Comparison of ENCODE assay signal across 21 cellular contexts in the genomic region with DNA sequence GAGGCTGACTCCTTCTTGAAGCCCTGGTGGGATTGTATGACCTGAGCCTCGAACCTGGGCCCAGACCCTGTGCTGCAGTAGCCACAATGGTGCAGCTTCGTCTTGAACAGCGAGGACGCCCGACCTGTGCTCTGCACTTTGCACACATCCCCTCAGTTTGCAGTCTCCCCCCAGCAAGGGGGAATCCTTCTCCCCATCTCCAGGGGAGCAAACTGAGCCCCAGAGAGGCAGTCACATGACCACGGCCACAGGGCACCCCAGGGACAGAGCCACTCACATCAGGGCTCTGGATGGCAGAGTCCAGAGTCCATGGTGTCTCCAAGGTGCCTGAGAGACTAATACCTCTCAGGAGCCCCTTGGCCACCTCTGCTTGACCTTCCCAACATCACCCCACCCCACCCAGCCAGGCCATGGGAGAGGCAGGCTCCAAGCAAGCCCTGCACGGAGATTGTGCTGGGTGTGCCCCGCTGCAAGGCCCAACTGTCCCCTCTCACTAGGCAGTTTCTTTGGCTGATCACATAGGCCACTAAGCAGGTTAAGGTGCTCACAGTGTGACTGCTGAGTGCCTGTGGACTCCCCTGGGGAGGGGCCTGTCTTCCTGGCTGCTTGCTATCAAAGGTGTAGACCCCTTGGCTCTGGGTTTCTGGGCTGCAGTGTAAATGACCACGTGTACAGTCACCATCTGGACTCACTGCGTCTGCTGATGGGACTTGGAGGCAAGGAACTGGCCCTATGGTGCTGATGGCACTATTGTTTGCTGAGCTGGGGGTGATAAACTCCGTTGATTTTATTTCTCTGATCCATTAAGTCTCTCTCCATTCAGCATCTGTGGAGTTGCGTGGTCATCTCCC.
"Had no signal": no experiment of that assay in that cellular context is flagged by ENCODE, and none has a peak within 500 bp of the region (broad histone marks: within the 10 kb centered on the region; RNA-seq: fewer than 3 reads in every experiment).

No MANE protein-coding gene starts in this region.

- FAIRE-seq: colon, frontal cortex had no signal

- ATAC-seq: activated naive CD8-positive, alpha-beta T cell treated with anti-CD3 and anti-CD28 coated beads, Interleukin-2, amount 50 U/mL, for 24 hours; left ventricle myocardium superior; mucosa of descending colon; stimulated activated naive CD8-positive, alpha-beta T cell treated with anti-CD3 and anti-CD28 coated beads, Interleukin-15, Interleukin-2, amounts not matched to agents 100 U/mL and 50 U/mL, for 24 hours had no signal

- H3K27ac ChIP-seq: parathyroid adenoma, SJSA1, suprapubic skin, transverse colon, VCaP had no signal

- H3K4me1 ChIP-seq: parathyroid adenoma, SJSA1, suprapubic skin, transverse colon had no signal

- H3K4me1 Mint-ChIP-seq: activated naive CD8-positive, alpha-beta T cell treated with anti-CD3 and anti-CD28 coated beads, Interleukin-2, amount 50 U/mL, for 24 hours; naive B cell had no signal

- DNase-seq: activated CD4-positive, CD25-positive, alpha-beta regulatory T cell treated with anti-CD3 and anti-CD28 coated beads, Interleukin-2, amount 50 U/mL, for 72 hours; activated naive CD4-positive, alpha-beta T cell treated with anti-CD3 and anti-CD28 coated beads for 36 hours; activated naive CD8-positive, alpha-beta T cell treated with anti-CD3 and anti-CD28 coated beads, Interleukin-2, amount 50 U/mL, for 24 hours; activated T-cell treated with anti-CD3 and anti-CD28 coated beads, Interleukin-2, amount 50 U/mL, for 4 hours; anterior cingulate cortex; central memory CD4-positive, alpha-beta T cell; left ventricle myocardium superior; mucosa of descending colon; naive B cell; retina; stimulated activated CD4-positive, alpha-beta T cell treated with anti-CD3 and anti-CD28 coated beads, Interleukin-2, amount 100 ng/mL, for 24 hours; stimulated activated naive CD8-positive, alpha-beta T cell treated with anti-CD3 and anti-CD28 coated beads, Interleukin-15, Interleukin-2, amounts not matched to agents 100 U/mL and 50 U/mL, for 24 hours; T-helper 2 cell; transverse colon had no signal

- H3K4me3 ChIP-seq: mucosa of descending colon, SJSA1, suprapubic skin, transverse colon had no signal

- H3K36me3 ChIP-seq: SJSA1, suprapubic skin, transverse colon had no signal

- H3K27me3 ChIP-seq: SJSA1, transverse colon had no signal

- H3K36me3 Mint-ChIP-seq: brain, naive B cell had no signal

- H3K27ac Mint-ChIP-seq: activated naive CD4-positive, alpha-beta T cell treated with anti-CD3 and anti-CD28 coated beads for 36 hours; activated naive CD8-positive, alpha-beta T cell treated with anti-CD3 and anti-CD28 coated beads, Interleukin-2, amount 50 U/mL, for 24 hours; brain; naive B cell had no signal

- H3K4me3 Mint-ChIP-seq: activated naive CD4-positive, alpha-beta T cell treated with anti-CD3 and anti-CD28 coated beads for 36 hours; activated naive CD8-positive, alpha-beta T cell treated with anti-CD3 and anti-CD28 coated beads, Interleukin-2, amount 50 U/mL, for 24 hours; activated T-cell treated with anti-CD3 and anti-CD28 coated beads, Interleukin-2, amount 50 U/mL, for 4 hours; brain; naive B cell had no signal

- H3K9me3 ChIP-seq: mucosa of descending colon, SJSA1, suprapubic skin, transverse colon had no signal
